In the genomic region with DNA sequence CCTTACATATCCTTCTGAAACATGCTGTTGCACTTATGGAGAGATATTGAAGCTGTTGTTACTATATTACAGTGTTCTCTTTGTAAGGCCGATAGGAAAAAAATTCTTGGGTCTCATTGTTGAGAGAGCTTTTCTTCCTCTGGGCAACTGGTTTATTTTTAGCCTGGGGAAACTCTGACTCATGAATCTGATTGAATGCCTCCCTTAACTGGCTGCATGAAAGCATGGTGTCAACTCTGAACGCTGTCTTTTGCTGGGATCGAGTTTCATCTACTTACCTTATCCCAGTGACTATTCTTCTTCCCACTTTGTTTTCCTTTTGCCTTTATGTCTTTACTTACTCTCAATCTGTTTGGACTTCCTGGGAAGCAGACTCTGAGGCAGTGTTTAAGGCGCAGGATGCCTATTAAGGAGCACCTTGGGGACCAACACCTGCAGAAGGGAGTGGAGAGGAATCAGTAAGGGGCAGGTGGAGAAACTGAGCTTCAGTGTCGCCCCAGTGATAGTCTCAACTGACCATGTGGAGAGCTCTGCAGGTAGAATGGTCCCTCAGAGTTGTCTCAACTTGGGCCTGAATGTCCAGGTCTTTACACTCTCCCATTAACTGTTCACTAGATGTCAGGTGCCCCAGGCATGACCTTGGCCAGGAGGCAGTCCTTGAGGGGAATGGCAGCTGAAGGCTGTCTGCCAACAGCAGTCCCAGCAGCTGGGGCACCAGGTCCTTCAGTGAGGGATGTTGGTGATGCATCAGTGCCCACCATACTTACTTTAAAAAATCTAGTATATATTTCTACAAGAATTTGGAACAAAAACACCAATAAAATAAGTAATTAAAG, we compare ENCODE assay signal across 9 cellular contexts.
A peak's percentile ranks its signal among the peaks of the same experiment; 100 is the strongest.
DNase-seq lines count a peak whose midpoint lies in the region; ATAC-seq and TF ChIP-seq lines count a peak whose summit lies in the region.
"Had no signal": no experiment of that assay in that cellular context is flagged by ENCODE, and none has a peak within 500 bp of the region (broad histone marks: within the 10 kb centered on the region; RNA-seq: fewer than 3 reads in every experiment).

No MANE protein-coding gene starts in this region.

- H3K36me3 ChIP-seq in GM23248 (ENCODE audit: low read depth): no peaks in the 10 kb centered on the region
- H3K36me3 ChIP-seq in psoas muscle (ENCODE audit: insufficient read depth in 1 of 2, low read depth in 1 of 2): no peaks in the 10 kb centered on the region

- H3K79me2 ChIP-seq in GM23248 (ENCODE audit: insufficient read depth): no peaks in the 10 kb centered on the region

- no peaks in the 10 kb centered on the region for H3K9me2 ChIP-seq in GM23248 (ENCODE audit: insufficient read depth)

- peaks cover 21% of the 10 kb centered on the region for H3K4me1 ChIP-seq in GM23248 (ENCODE audit: insufficient read depth)
- peaks cover 5% of the 10 kb centered on the region for H3K4me1 ChIP-seq in psoas muscle

- TF ChIP-seq CTCF in fibroblast of villous mesenchyme (IDR thresholded peaks at IDR 0.05; ENCODE audit: insufficient read depth, low read depth, low read length): no peak
- TF ChIP-seq CTCF in psoas muscle (IDR thresholded peaks at IDR 0.05): no peak

- H3K4me3 ChIP-seq in GM23248 (peak overlapping the region; percentile 7; the same call in 1 of the 2 replicates), fibroblast of villous mesenchyme (ENCODE audit: low read depth, low read length) (no peak overlapping the region), psoas muscle (no peak overlapping the region)

- H3K27ac ChIP-seq in GM23248 (peak overlapping the region; percentile 71), psoas muscle (peak overlapping the region; percentile 54)
- H3K27ac ChIP-seq: HL-60 had no signal

- ATAC-seq in psoas muscle (peak; percentile 85 to 96 (median 94)), HG03159 (IDR thresholded peaks at IDR 0.05; ENCODE audit: unreplicated experiment) (no peak), HG03097 (IDR thresholded peaks at IDR 0.05; ENCODE audit: low FRiP score, unreplicated experiment) (no peak), GM21786 (IDR thresholded peaks at IDR 0.05; ENCODE audit: unreplicated experiment) (no peak)

- 35 to 40% methylated on average over 5 of the region's 5 CpGs for WGBS in GM23248 (ENCODE audit: low coverage in 1 of 2, low lambda C conversion rate in 2 of 2, missing lambda C conversion rate in 2 of 2), 2 experiments
- 38 to 51% (median 42%) methylated on average over 5 of the region's 5 CpGs for WGBS in psoas muscle, 3 donors

- no peaks in the 10 kb centered on the region for H4K20me1 ChIP-seq in GM23248 (ENCODE audit: insufficient read depth)

- peak; percentile 91 for DNase-seq in GM23248
- DNase-seq in RKO (ENCODE audit: low spot score): peak; percentile 43
- peak; percentile 77 for DNase-seq in fibroblast of villous mesenchyme (ENCODE audit: low read depth)
- no peak for DNase-seq in psoas muscle
- DNase-seq in stimulated activated naive CD4-positive, alpha-beta T cell treated with Interleukin-2 at 50 U/mL for 16 hours (lab: John Stamatoyannopoulos, UW): no peak

- intact Hi-C loops in psoas muscle (cut with DNase I): no loop called here

- peak overlapping the region; percentile 73 for H3K4me2 ChIP-seq in GM23248 (ENCODE audit: unreplicated experiment)

- H2AFZ ChIP-seq in GM23248: peak overlapping the region; percentile 40

- peaks cover 5% of the 10 kb centered on the region for H3F3A ChIP-seq in GM23248 (ENCODE audit: insufficient read depth)

- in situ Hi-C loops in GM23248 (cut with MboI): no loop called here

- peak overlapping the region; percentile 22 for H3K9ac ChIP-seq in GM23248

- H3K27me3 ChIP-seq in GM23248 (replicated peaks; ENCODE audit: insufficient read depth) (no peaks in the 10 kb centered on the region), psoas muscle (ENCODE audit: insufficient read depth in 3 of 3, low read length in 2 of 3) (no peaks in the 10 kb centered on the region)

- H3K9me3 ChIP-seq in GM23248 (ENCODE audit: low read depth) (no peaks in the 10 kb centered on the region), psoas muscle (no peaks in the 10 kb centered on the region)

Comparison
In these comparisons a context has a peak if more than half of its experiments do, and no peak if none do; other contexts are left out.
1. DNase-seq: peak in GM23248 (single experiment), RKO (single experiment) and fibroblast of villous mesenchyme (single experiment); none in psoas muscle (0 of 2) and stimulated activated naive CD4-positive, alpha-beta T cell treated with Interleukin-2 at 50 U/mL for 16 hours (single experiment).
2. ATAC-seq: peak in psoas muscle (4 of 4); none in HG03159 (single experiment), HG03097 (single experiment) and GM21786 (single experiment).